ENCODE assay signal across 1 cellular context in genomic region chrX:55778322-55778721, GRCh38.
TF ChIP-seq lines count a peak whose summit lies in the region.

No MANE protein-coding gene starts in this region.

TF ChIP-seq in IMR-90, 13 proteins besides CTCF, POLR2A, EP300 and RAD21:
- no peak for TF ChIP-seq ELK1 (IDR thresholded peaks at IDR 0.05; ENCODE audit: borderline replicate concordance, low read depth, low read length)
- TF ChIP-seq CHD1 (IDR thresholded peaks at IDR 0.05; ENCODE audit: low read depth, low read length) = no peak
- no peak for TF ChIP-seq FOS (IDR thresholded peaks at IDR 0.05; ENCODE audit: low read depth, low read length)
- TF ChIP-seq MAZ (IDR thresholded peaks at IDR 0.05; ENCODE audit: borderline replicate concordance, low read depth, low read length) = no peak
